26 cellular contexts compared by ENCODE assay signal in the genomic region with DNA sequence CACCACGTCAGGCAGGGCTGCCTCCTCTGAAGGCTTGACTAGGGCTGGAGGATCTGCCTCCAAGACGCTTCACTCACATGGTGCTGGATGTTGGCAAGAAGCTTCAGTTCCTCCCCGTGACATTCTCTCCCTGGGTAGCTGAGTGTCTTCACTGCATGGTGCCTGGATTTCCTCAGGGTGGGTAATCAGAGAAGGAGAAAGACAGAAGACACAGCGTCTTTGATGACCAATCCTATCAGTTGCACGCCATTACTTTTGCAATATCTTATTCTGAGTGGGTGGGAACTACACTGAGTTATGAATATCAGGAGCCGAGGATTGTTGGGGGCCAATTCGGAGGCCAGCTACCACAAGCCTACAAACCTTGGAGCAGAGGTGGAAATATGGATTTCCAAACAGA.
"Had no signal": no experiment of that assay in that cellular context is flagged by ENCODE, and none has a peak within 500 bp of the region (broad histone marks: within the 10 kb centered on the region; RNA-seq: fewer than 3 reads in every experiment).

No MANE protein-coding gene starts in this region.

- H3K4me1 ChIP-seq: stomach, suprapubic skin, testis, thyroid gland, tibial artery, tibial nerve, transverse colon, upper lobe of left lung, upper lobe of right lung, uterus, vagina had no signal

- H3K9me3 ChIP-seq: stomach, suprapubic skin, testis, thoracic aorta, thyroid gland, tibial artery, tibial nerve, transverse colon, upper lobe of left lung, upper lobe of right lung, uterus, vagina had no signal

- ATAC-seq: stimulated activated effector memory CD8-positive, alpha-beta T cell treated with anti-CD3 and anti-CD28 coated beads, Interleukin-12 subunit alpha, Interleukin-12 subunit beta, amount 100 ng/mL, for 72 hours; stimulated activated memory B cell treated with anti-CD40 and anti-IgM and Interleukin-4, amounts not matched to agents 10 μg/mL and 1 μg/mL and 100 μg/mL, for 72 hours; stimulated activated naive B cell treated with anti-CD40 and anti-IgM and Interleukin-4, amounts not matched to agents 10 μg/mL and 1 μg/mL and 100 μg/mL, for 72 hours; stimulated activated naive CD8-positive, alpha-beta T cell treated with anti-CD3 and anti-CD28 coated beads, Interleukin-15, amount 100 ng/mL, for 72 hours; upper lobe of right lung had no signal

- H3K4me3 ChIP-seq: stomach, suprapubic skin, testis, thoracic aorta, thyroid gland, tibial artery, tibial nerve, transverse colon, upper lobe of left lung, upper lobe of right lung, uterus, vagina had no signal

- DNase-seq: stimulated activated CD4-positive, alpha-beta T cell treated with anti-CD3 and anti-CD28 coated beads, Interleukin-2, amount 100 ng/mL, for 48 hours; stimulated activated CD4-positive, alpha-beta T cell treated with anti-CD3 and anti-CD28 coated beads, Interleukin-4, amount 100 ng/mL, for 1 hour; stimulated activated CD4-positive, alpha-beta T cell treated with anti-CD3 and anti-CD28 coated beads, Interleukin-4, amount 100 ng/mL, for 24 hours; stimulated activated CD4-positive, alpha-beta T cell treated with anti-CD3 and anti-CD28 coated beads, Interleukin-4, amount 100 ng/mL, for 4 hours; stimulated activated CD8-positive, alpha-beta memory T cell treated with anti-CD3 and anti-CD28 coated beads, Interleukin-4, amount 100 ng/mL, for 48 hours; stimulated activated naive B cell treated with anti-CD40 and anti-IgM and Interleukin-4, amounts not matched to agents 10 μg/mL and 1 μg/mL and 100 μg/mL, for 72 hours; stimulated activated naive CD4-positive, alpha-beta T cell; stimulated activated naive CD4-positive, alpha-beta T cell treated with Interleukin-2 at 50 U/mL for 16 hours; stimulated activated naive CD8-positive, alpha-beta T cell treated with anti-CD3 and anti-CD28 coated beads, Interleukin-15, amount 100 ng/mL, for 72 hours; stomach; substantia nigra; testis; thyroid gland; tibial artery; transverse colon; trophoblast cell; upper lobe of left lung; upper lobe of right lung; uterus had no signal

- H3K27me3 ChIP-seq: stomach, suprapubic skin, testis, thyroid gland, tibial artery, tibial nerve, transverse colon, upper lobe of left lung, upper lobe of right lung, uterus, vagina had no signal

- FAIRE-seq: urothelium cell line had no signal

- H3K27ac ChIP-seq: stomach, suprapubic skin, testis, thoracic aorta, thyroid gland, tibial artery, tibial nerve, transverse colon, upper lobe of left lung, upper lobe of right lung, uterus, vagina had no signal

- H3K36me3 ChIP-seq: stomach, suprapubic skin, thoracic aorta, thyroid gland, tibial artery, tibial nerve, transverse colon, upper lobe of left lung, upper lobe of right lung, uterus, vagina had no signal
